22 cellular contexts compared by ENCODE assay signal in the genomic region with DNA sequence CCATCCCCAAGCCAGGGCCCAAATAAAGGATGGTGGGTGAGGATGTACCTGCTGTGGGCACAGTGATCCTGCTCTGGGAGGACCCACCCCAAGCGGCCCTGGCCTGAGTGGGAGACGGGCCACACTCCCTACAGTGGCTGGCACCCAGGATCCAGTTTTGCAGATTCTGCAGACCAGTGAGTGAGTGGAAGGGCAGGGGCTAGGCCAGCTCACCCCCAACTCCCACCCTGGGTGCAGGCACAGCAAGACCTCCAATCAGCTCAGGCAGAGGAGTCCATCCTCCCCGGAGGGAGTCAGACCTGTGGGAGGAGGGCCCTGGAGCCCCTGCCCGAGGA. TPM values are rescaled to one million over a fixed set of nuclear protein-coding genes. Genes with fewer than 3 reads are reported as not detected.
"Had no signal": no experiment of that assay in that cellular context is flagged by ENCODE, and none has a peak within 500 bp of the region (broad histone marks: within the 10 kb centered on the region; RNA-seq: fewer than 3 reads in every experiment).

No MANE protein-coding gene starts in this region.

- DNase-seq: activated CD4-positive, alpha-beta T cell treated with anti-CD3 and anti-CD28 coated beads for 48 hours; activated CD8-positive, alpha-beta memory T cell treated with anti-CD3 and anti-CD28 coated beads, Interleukin-2, amount 50 U/mL, for 4 hours; activated CD8-positive, alpha-beta T cell treated with anti-CD3 and anti-CD28 coated beads, Interleukin-2, amount 10 ng/mL, durations not matched to agents 7 days and 5 days; aorta; dorsolateral prefrontal cortex; gastrocnemius medialis; left cardiac atrium; midbrain; stimulated activated CD4-positive, alpha-beta T cell treated with anti-CD3 and anti-CD28 coated beads, Interleukin-15, amount 100 ng/mL, for 24 hours; stimulated activated CD4-positive, alpha-beta T cell treated with anti-CD3 and anti-CD28 coated beads, Interleukin-4, amount 100 ng/mL, for 1 hour; stimulated activated naive CD4-positive, alpha-beta T cell treated with Interleukin-2 at 50 U/mL for 16 hours; T-helper 17 cell had no signal

- H3K27me3 ChIP-seq: dorsolateral prefrontal cortex, gastrocnemius medialis, ovary, suprapubic skin had no signal

- H3K27ac ChIP-seq: suprapubic skin had no signal

- H3K9me3 ChIP-seq: gastrocnemius medialis, ovary, suprapubic skin had no signal

- H3K4me3 Mint-ChIP-seq: activated CD8-positive, alpha-beta T cell treated with anti-CD3 and anti-CD28 coated beads, Interleukin-2, amount 10 ng/mL, durations not matched to agents 7 days and 5 days; endodermal cell; neural crest cell; T-helper 17 cell had no signal

- H3K4me1 Mint-ChIP-seq: endodermal cell had no signal

- H3K4me3 ChIP-seq: dorsolateral prefrontal cortex, gastrocnemius medialis, ovary, suprapubic skin had no signal

- H3K9me3 Mint-ChIP-seq: endodermal cell, neural crest cell had no signal

- H3K27me3 Mint-ChIP-seq: T-helper 17 cell had no signal

- H3K27ac Mint-ChIP-seq: activated CD8-positive, alpha-beta T cell treated with anti-CD3 and anti-CD28 coated beads, Interleukin-2, amount 10 ng/mL, durations not matched to agents 7 days and 5 days; endodermal cell; T-helper 17 cell had no signal

- H3K36me3 ChIP-seq: ovary had no signal

- ATAC-seq: activated CD8-positive, alpha-beta T cell treated with anti-CD3 and anti-CD28 coated beads, Interleukin-2, amount 10 ng/mL, durations not matched to agents 7 days and 5 days; gastrocnemius medialis; T-helper 17 cell had no signal

RNA-seq across cellular contexts. Expression of a gene that starts 7.7 kb away (rescaled TPM):
- total RNA-seq: activated CD8-positive, alpha-beta T cell treated with anti-CD3 and anti-CD28 coated beads, Interleukin-2, amount 10 ng/mL, durations not matched to agents 7 days and 5 days; bronchial epithelial cell; endodermal cell; epithelial cell of proximal tubule; myocyte; neural crest cell; ovary; renal cortical epithelial cell; skeletal muscle tissue; suprapubic skin; T-helper 17 cell; ureter had no signal
- polyA plus RNA-seq: ovary had no signal

RNA-seq across cellular contexts. Expression of a gene that starts 48.8 kb away (rescaled TPM):
- total RNA-seq: activated CD8-positive, alpha-beta T cell treated with anti-CD3 and anti-CD28 coated beads, Interleukin-2, amount 10 ng/mL, durations not matched to agents 7 days and 5 days; neural crest cell; T-helper 17 cell had no signal
